Comparison of ENCODE assay signal across 8 cellular contexts in the genomic region with DNA sequence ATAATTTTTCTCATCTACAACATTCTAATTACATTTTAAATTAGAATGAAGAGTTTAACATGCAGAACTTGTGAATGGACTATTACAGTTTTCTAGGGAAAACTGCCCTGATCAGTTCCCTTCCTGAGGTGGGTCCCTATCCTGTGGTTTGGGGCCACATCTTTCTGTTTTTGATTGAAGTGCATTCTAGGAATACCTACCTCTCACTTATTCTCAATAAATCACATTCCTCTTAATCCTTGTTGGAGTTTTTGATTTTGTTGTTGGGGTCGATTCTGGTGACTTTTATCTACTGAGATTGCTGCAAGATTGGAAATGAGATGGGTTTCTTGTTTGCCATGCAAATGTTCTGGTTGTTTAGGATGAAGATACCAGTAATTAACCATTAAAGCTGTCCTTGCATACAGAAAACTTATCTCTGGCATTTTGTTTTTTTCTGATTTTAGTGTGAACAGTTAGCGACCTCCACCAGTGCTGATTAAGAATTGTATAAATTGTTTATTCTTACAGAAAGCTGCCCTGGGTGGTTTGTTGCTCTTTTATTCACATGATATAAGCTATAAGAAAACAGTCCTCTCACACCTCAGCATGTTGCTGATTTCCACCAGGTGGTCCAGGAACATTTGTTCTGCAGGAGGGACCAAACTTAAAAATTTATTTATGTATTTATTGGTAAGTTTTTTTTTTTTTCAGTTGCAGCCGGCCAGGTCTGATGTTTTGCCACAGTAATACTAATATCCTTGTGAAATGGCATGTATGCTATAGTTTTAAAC.
A peak's percentile ranks its signal among the peaks of the same experiment; 100 is the strongest.
DNase-seq lines count a peak whose midpoint lies in the region; ATAC-seq, FAIRE-seq and TF ChIP-seq lines count a peak whose summit lies in the region.

No MANE protein-coding gene starts in this region.

- H3K9me3 ChIP-seq in keratinocyte (ENCODE audit: control insufficient read depth, low read depth, low read length) = no peaks in the 10 kb centered on the region

- no peak for ATAC-seq in WTC11
- ATAC-seq in GM19324 (IDR thresholded peaks at IDR 0.05; ENCODE audit: low FRiP score, unreplicated experiment) = no peak

- TF ChIP-seq CTCF in WTC11 (IDR thresholded peaks at IDR 0.05) (no peak), keratinocyte (optimal IDR thresholded peaks at IDR 0.05 in 1 of 3, IDR thresholded peaks at IDR 0.05 in 1 of 3, conservative IDR thresholded peaks at IDR 0.05 in 1 of 3; ENCODE audit: extremely low read depth in 1 of 3, insufficient read depth in 2 of 3, low read length in 3 of 3) (no peak)

- H3K27me3 Mint-ChIP-seq in T-helper 1 cell treated with Interleukin-12 subunit alpha and Interleukin-12 subunit beta and Interleukin-4 antibody, amounts not matched to agents 30 μg/mL and 1 μg/mL, for 36 hours (ENCODE audit: low read depth) = peaks cover 44% of the 10 kb centered on the region
- H3K27me3 Mint-ChIP-seq in WTC11 (ENCODE audit: low read depth) = peaks cover 31% of the 10 kb centered on the region

- dilution Hi-C loops in keratinocyte (cut with MboI; ENCODE audit: extremely low pct_ligation_motif_present, low sequenced_read_pairs) = no loop called here

- peak overlapping the region in 1 of 3 experiments; percentile 88 for H3K4me3 ChIP-seq in keratinocyte (ENCODE audit: control insufficient read depth in 2 of 3, extremely low read depth in 1 of 3, insufficient read depth in 2 of 3, low read depth in 1 of 3, low read length in 3 of 3)

- H3K9me1 ChIP-seq in keratinocyte (ENCODE audit: control insufficient read depth, extremely low read depth, insufficient read depth, low read length) = no peaks in the 10 kb centered on the region

- no peaks in the 10 kb centered on the region for H3K36me3 Mint-ChIP-seq in T-helper 1 cell treated with Interleukin-12 subunit alpha and Interleukin-12 subunit beta and Interleukin-4 antibody, amounts not matched to agents 30 μg/mL and 1 μg/mL, for 36 hours (ENCODE audit: low read depth)
- H3K36me3 Mint-ChIP-seq in WTC11 = no peaks in the 10 kb centered on the region

- H3K36me3 ChIP-seq in keratinocyte (ENCODE audit: control insufficient read depth in 2 of 2, extremely low read depth in 1 of 2, insufficient read depth in 2 of 2, low read length in 2 of 2) = peaks cover 3 to 12% of the 10 kb centered on the region in 2 experiments

- peaks cover 38% of the 10 kb centered on the region for H3K4me1 ChIP-seq in keratinocyte (ENCODE audit: control insufficient read depth, extremely low read depth, insufficient read depth, low read length)

- H3K79me2 ChIP-seq in keratinocyte (ENCODE audit: control insufficient read depth, insufficient read depth, low read length) = peaks cover 65% of the 10 kb centered on the region

- no peak for FAIRE-seq in keratinocyte (lab: Jason Lieb, UNC)

- no peaks in the 10 kb centered on the region for H4K20me1 ChIP-seq in keratinocyte (ENCODE audit: control insufficient read depth, extremely low read depth, insufficient read depth, low read length)

- H2AFZ ChIP-seq in keratinocyte (ENCODE audit: control insufficient read depth, low read length) = no peak overlapping the region

- H3K27ac ChIP-seq in keratinocyte (ENCODE audit: control insufficient read depth, insufficient read depth, low read length) = peak overlapping the region; percentile 86
- H3K27ac ChIP-seq in substantia nigra (ENCODE audit: low read depth, low read length, poor library complexity, severe bottlenecking) = peak overlapping the region; percentile 77

- H3K9me3 Mint-ChIP-seq in T-helper 1 cell treated with Interleukin-12 subunit alpha and Interleukin-12 subunit beta and Interleukin-4 antibody, amounts not matched to agents 30 μg/mL and 1 μg/mL, for 36 hours = no peaks in the 10 kb centered on the region
- H3K9me3 Mint-ChIP-seq in WTC11 = no peaks in the 10 kb centered on the region

- DNase-seq in T-helper 1 cell (no peak), WTC11 (ENCODE audit: low spot score) (no peak), keratinocyte (ENCODE audit: low read depth, low spot score) (no peak), substantia nigra (lab: John Stamatoyannopoulos, UW) (no peak), DMS79 (lab: John Stamatoyannopoulos, UW) (no peak), AG08396 (ENCODE audit: low spot score) (no peak)

- peak overlapping the region; percentile 50 for H3K4me2 ChIP-seq in keratinocyte (ENCODE audit: control insufficient read depth, extremely low read depth, insufficient read depth, low read depth, low read length)

- CTCF ChIA-PET in WTC11 (lab: Charles Lee) = interaction anchor here (0.6 to 1.9 kb wide), 8 partner anchors 15 to 1064 kb away, joined by 3 to 14 read pairs (median 3); no protein-coding TSS in a partner anchor

- H3K4me1 Mint-ChIP-seq in T-helper 1 cell treated with Interleukin-12 subunit alpha and Interleukin-12 subunit beta and Interleukin-4 antibody, amounts not matched to agents 30 μg/mL and 1 μg/mL, for 36 hours (ENCODE audit: low read depth) = peaks cover 12% of the 10 kb centered on the region
- peaks cover 59% of the 10 kb centered on the region for H3K4me1 Mint-ChIP-seq in WTC11

- POLR2A ChIA-PET in WTC11 (lab: Charles Lee) = interaction anchor here (0.7 kb wide), 2 partner anchors 285 to 343 kb away, joined by 3 to 5 read pairs; no protein-coding TSS in a partner anchor

- H3K27ac Mint-ChIP-seq in T-helper 1 cell treated with Interleukin-12 subunit alpha and Interleukin-12 subunit beta and Interleukin-4 antibody, amounts not matched to agents 30 μg/mL and 1 μg/mL, for 36 hours = no peak overlapping the region
- H3K27ac Mint-ChIP-seq in WTC11 = no peak overlapping the region

- H3K9ac ChIP-seq in keratinocyte (ENCODE audit: control insufficient read depth, extremely low read depth, insufficient read depth, low read length) = peak overlapping the region; percentile 45

- H3K27me3 ChIP-seq in keratinocyte (ENCODE audit: control insufficient read depth, extremely low read depth, insufficient read depth, low read length) = no peaks in the 10 kb centered on the region

- peak overlapping the region; percentile 23 for H3K4me3 Mint-ChIP-seq in T-helper 1 cell treated with Interleukin-12 subunit alpha and Interleukin-12 subunit beta and Interleukin-4 antibody, amounts not matched to agents 30 μg/mL and 1 μg/mL, for 36 hours
- H3K4me3 Mint-ChIP-seq in WTC11 = peak overlapping the region; percentile 51

TF ChIP-seq in WTC11, 78 proteins besides CTCF, POLR2A, EP300 and RAD21 (continues in another document):
- TF ChIP-seq ATF1 (CRISPR knock-in tag; IDR thresholded peaks at IDR 0.05) = no peak
- TF ChIP-seq FOXJ3 (CRISPR knock-in tag; IDR thresholded peaks at IDR 0.05; ENCODE audit: borderline replicate concordance) = no peak
- TF ChIP-seq ZNF396 (CRISPR knock-in tag; IDR thresholded peaks at IDR 0.05; ENCODE audit: borderline replicate concordance) = no peak
- no peak for TF ChIP-seq ESRRA (CRISPR knock-in tag; IDR thresholded peaks at IDR 0.05; ENCODE audit: borderline replicate concordance)
- TF ChIP-seq ATF6 (CRISPR knock-in tag; IDR thresholded peaks at IDR 0.05) = no peak
- TF ChIP-seq, protein P1, sequence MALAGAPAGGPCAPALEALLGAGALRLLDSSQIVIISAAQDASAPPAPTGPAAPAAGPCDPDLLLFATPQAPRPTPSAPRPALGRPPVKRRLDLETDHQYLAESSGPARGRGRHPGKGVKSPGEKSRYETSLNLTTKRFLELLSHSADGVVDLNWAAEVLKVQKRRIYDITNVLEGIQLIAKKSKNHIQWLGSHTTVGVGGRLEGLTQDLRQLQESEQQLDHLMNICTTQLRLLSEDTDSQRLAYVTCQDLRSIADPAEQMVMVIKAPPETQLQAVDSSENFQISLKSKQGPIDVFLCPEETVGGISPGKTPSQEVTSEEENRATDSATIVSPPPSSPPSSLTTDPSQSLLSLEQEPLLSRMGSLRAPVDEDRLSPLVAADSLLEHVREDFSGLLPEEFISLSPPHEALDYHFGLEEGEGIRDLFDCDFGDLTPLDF (CRISPR knock-in tag; IDR thresholded peaks at IDR 0.05) = no peak
- no peak for TF ChIP-seq CREB1 (CRISPR knock-in tag; IDR thresholded peaks at IDR 0.05)
- TF ChIP-seq OVOL2 (CRISPR knock-in tag; IDR thresholded peaks at IDR 0.05; ENCODE audit: borderline replicate concordance) = no peak
